22 cellular contexts compared by ENCODE assay signal in genomic region chr9:98606730-98607129, GRCh38.
DNase-seq lines count a peak whose midpoint lies in the region; ATAC-seq, FAIRE-seq and TF ChIP-seq lines count a peak whose summit lies in the region.
"Had no signal": no experiment of that assay in that cellular context is flagged by ENCODE, and none has a peak within 500 bp of the region (broad histone marks: within the 10 kb centered on the region; RNA-seq: fewer than 3 reads in every experiment).

No MANE protein-coding gene starts in this region.

- peak overlapping the region; percentile 63 for H3K9ac ChIP-seq in IMR-90 (ENCODE audit: low read depth, low read length)

- H3K18ac ChIP-seq in IMR-90 (ENCODE audit: low read depth, low read length), result peak overlapping the region; percentile 99

- H4K20me1 ChIP-seq in IMR-90 (ENCODE audit: insufficient read depth, low read length), result no peaks in the 10 kb centered on the region

- no peak for TF ChIP-seq RAD21 in IMR-90 (IDR thresholded peaks at IDR 0.05; ENCODE audit: low read length)

- H3K27me3 ChIP-seq in AG04450 (ENCODE audit: control insufficient read depth, insufficient read depth, low read length) (no peaks in the 10 kb centered on the region), IMR-90 (ENCODE audit: control insufficient read depth, insufficient read depth, low read length) (no peaks in the 10 kb centered on the region)

- peak overlapping the region; percentile 48 to 93 for H4K8ac ChIP-seq in IMR-90 (ENCODE audit: low read depth in 2 of 2, low read length in 2 of 2)

- TF ChIP-seq CTCF in AG04450 (IDR thresholded peaks at IDR 0.05; ENCODE audit: low read depth, low read length) (no peak), IMR-90 (conservative IDR thresholded peaks at IDR 0.05; ENCODE audit: low read depth, low read length) (no peak)

- H2AK5ac ChIP-seq in IMR-90 (ENCODE audit: low read depth, low read length), result peak overlapping the region; percentile 91

- peak overlapping the region; percentile 0; the same call in 1 of the 2 replicates for H3K4me2 ChIP-seq in IMR-90 (ENCODE audit: low read depth, low read length)
- H3K4me2 ChIP-seq: A549 had no signal

- in situ Hi-C loops in IMR-90 (cut with MboI; ENCODE audit: low sequenced_read_pairs), result no loop called here

- peaks cover 27 to 65% of the 10 kb centered on the region in 2 experiments for H3K79me1 ChIP-seq in IMR-90 (ENCODE audit: low read depth in 1 of 2, low read length in 2 of 2)

- peak overlapping the region; percentile 96 for H3K4ac ChIP-seq in IMR-90 (ENCODE audit: low read depth, low read length)

- POLR2A ChIA-PET in AG04450 (lab: Yijun Ruan, JAX) (no interaction called here), IMR-90 (lab: Charles Lee; ENCODE audit: unreplicated experiment) (no interaction called here)

- BruUV-seq in IMR-90 (replicated peaks; lab: Mats Ljungman, UMichigan), result no TSS peak

- H3K23ac ChIP-seq in IMR-90 (ENCODE audit: low read depth, low read length), result peak overlapping the region; percentile 67; the same call in 1 of the 2 replicates

- 83% methylated on average over 1 of the region's 12 CpGs; no CpG with 5 or more reads in 1 of the 2 experiments for WGBS in IMR-90 (ENCODE audit: extremely low coverage in 2 of 2, insufficient read length in 1 of 2), 2 experiments

- H3K4me3 ChIP-seq in AG04450 (ENCODE audit: low read depth, low read length) (no peak overlapping the region), IMR-90 (ENCODE audit: insufficient read depth, low read depth, low read length) (no peak overlapping the region)
- H3K4me3 ChIP-seq: A549, HAP-1 had no signal

- peaks cover 35% of the 10 kb centered on the region for H3K9me1 ChIP-seq in IMR-90 (ENCODE audit: insufficient read depth, low read length)

- no peaks in the 10 kb centered on the region; the same call in 1 of the 2 replicates for H3K9me3 ChIP-seq in AG04450 (ENCODE audit: control insufficient read depth, insufficient read depth, low read length)
- H3K9me3 ChIP-seq in IMR-90 (ENCODE audit: control insufficient read depth, insufficient read depth, low read length), result no peaks in the 10 kb centered on the region
- H3K9me3 ChIP-seq: A549, HAP-1 had no signal

- H3K27ac ChIP-seq in AG04450 (ENCODE audit: low read depth, low read length) (peak overlapping the region; percentile 87), IMR-90 (ENCODE audit: insufficient read depth, low read length) (peak overlapping the region; percentile 100)
- H3K27ac ChIP-seq: A549 had no signal

- H3K4me1 ChIP-seq in IMR-90 (ENCODE audit: control insufficient read depth, insufficient read depth, low read length), result peaks cover 46% of the 10 kb centered on the region
- H3K4me1 ChIP-seq: A549, HAP-1 had no signal

- peak overlapping the region; percentile 88 for H3K14ac ChIP-seq in IMR-90 (replicated peaks; ENCODE audit: low read depth, low read length)

- H2AFZ ChIP-seq in IMR-90 (replicated peaks; ENCODE audit: low read length, poor library complexity), result no peak overlapping the region

- peak overlapping the region; percentile 98 for H2BK20ac ChIP-seq in IMR-90 (ENCODE audit: low read depth, low read length)

- no peak for ATAC-seq in IMR-90 (ENCODE audit: low read depth)
- ATAC-seq: A549 had no signal

- peak overlapping the region; percentile 99 for H4K5ac ChIP-seq in IMR-90 (ENCODE audit: low read depth, low read length)

- DNase-seq in AG04450 (ENCODE audit: low read depth, low spot score), result no peak
- DNase-seq in IMR-90, result no peak
- DNase-seq in hepatic stellate cell (ENCODE audit: low spot score), result peak; percentile 18
- DNase-seq in NCI-H446 treated with DMSO at 0.1 percent for 48 hours (lab: John Stamatoyannopoulos, UW), result no peak
- no peak for DNase-seq in GM19239 (ENCODE audit: insufficient read length, low spot score)
- DNase-seq in NCI-H774 (lab: John Stamatoyannopoulos, UW), result no peak
- DNase-seq: 8988T; ACHN; C1 segment of cervical spinal cord; Calu3; CD4-positive, alpha-beta memory T cell; COR-L47; DMS53; DMS79 treated with DMSO at 0.1 percent for 48 hours; GF-D8; GOT3; HFFc6 had no signal

- dilution Hi-C loops in IMR-90 (cut with HindIII; ENCODE audit: low sequenced_read_pairs, unreplicated experiment), result no loop called here

- peak overlapping the region; percentile 97 for H4K91ac ChIP-seq in IMR-90 (ENCODE audit: insufficient read depth, low read depth, low read length)

- H2AK9ac ChIP-seq in IMR-90 (replicated peaks; ENCODE audit: low read depth, low read length, poor library complexity), result peak overlapping the region; percentile 30

- peak overlapping the region; percentile 98 for H2BK120ac ChIP-seq in IMR-90 (ENCODE audit: low read depth, low read length)

- H2BK5ac ChIP-seq in IMR-90 (ENCODE audit: low read depth, low read length, poor library complexity, severe bottlenecking), result peak overlapping the region; percentile 100

- no peak for FAIRE-seq in GM19239 (lab: Jason Lieb, UNC)
- FAIRE-seq: A549, GM12891, GM18507, H54 had no signal

- H3K56ac ChIP-seq in IMR-90 (ENCODE audit: extremely low read depth, insufficient read depth, low read length), result peak overlapping the region; percentile 81

- CTCF ChIA-PET in AG04450 (lab: Charles Lee), result interaction anchor here (0.7 kb wide), 1 partner anchor 12 kb away, joined by 3 read pairs; no protein-coding TSS in a partner anchor
- CTCF ChIA-PET in IMR-90 (lab: Yijun Ruan, JAX), result no interaction called here

- no peaks in the 10 kb centered on the region for H3K36me3 ChIP-seq in IMR-90 (ENCODE audit: control insufficient read depth, insufficient read depth, low read length)
- H3K36me3 ChIP-seq: HAP-1 had no signal

- intact Hi-C loops in IMR-90 (cut with micrococcal nuclease), result loop anchor here (2.0 to 10.0 kb wide), 3 partner anchors 52 to 114 kb away; partner anchors contain the start of gene GABBR2

- no peak for TF ChIP-seq POLR2A in IMR-90 (IDR thresholded peaks at IDR 0.05; ENCODE audit: low read depth, low read length)

- peak overlapping the region; percentile 90 for H2BK15ac ChIP-seq in IMR-90 (ENCODE audit: low read depth, low read length)

TF ChIP-seq in IMR-90, 13 proteins besides CTCF, POLR2A, EP300 and RAD21:
- no peak for TF ChIP-seq USF2 (IDR thresholded peaks at IDR 0.05; ENCODE audit: low read depth, low read length)
- TF ChIP-seq MAFK (IDR thresholded peaks at IDR 0.05; ENCODE audit: low read depth, low read length), result no peak
- no peak for TF ChIP-seq RCOR1 (IDR thresholded peaks at IDR 0.05; ENCODE audit: insufficient replicate concordance, low read length)
- TF ChIP-seq RFX5 (IDR thresholded peaks at IDR 0.05; ENCODE audit: low read depth, low read length), result no peak
- no peak for TF ChIP-seq MXI1 (IDR thresholded peaks at IDR 0.05; ENCODE audit: borderline replicate concordance, low read depth, low read length)
- no peak for TF ChIP-seq SMC3 (IDR thresholded peaks at IDR 0.05; ENCODE audit: low read depth, low read length)
- no peak for TF ChIP-seq CEBPB (IDR thresholded peaks at IDR 0.05; ENCODE audit: low read depth, low read length)
- TF ChIP-seq MAZ (IDR thresholded peaks at IDR 0.05; ENCODE audit: borderline replicate concordance, low read depth, low read length), result no peak
TF ChIP-seq in IMR-90: peak in this region for 0.
